Comparison of ENCODE assay signal across 21 cellular contexts in the genomic region with DNA sequence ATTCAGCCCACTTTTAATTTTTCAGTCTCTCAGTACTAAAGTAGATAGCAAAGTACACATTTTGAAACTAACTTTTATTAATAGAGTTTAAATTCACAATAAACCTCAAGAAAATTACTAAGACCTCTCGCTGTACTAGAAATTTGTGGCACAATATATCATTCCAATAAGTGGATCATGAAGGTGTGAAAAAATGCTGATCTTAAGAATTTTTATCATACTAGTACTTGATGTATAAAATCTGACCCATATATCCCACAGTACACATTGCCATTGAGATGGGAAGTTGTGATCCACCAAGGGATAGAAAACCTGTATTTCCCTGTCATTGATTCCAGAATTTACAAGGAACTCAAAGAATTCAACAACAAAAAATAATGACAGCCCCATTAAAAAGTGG.
DNase-seq lines count a peak whose midpoint lies in the region; ATAC-seq, FAIRE-seq and TF ChIP-seq lines count a peak whose summit lies in the region.
"Had no signal": no experiment of that assay in that cellular context is flagged by ENCODE, and none has a peak within 500 bp of the region (broad histone marks: within the 10 kb centered on the region; RNA-seq: fewer than 3 reads in every experiment).

No MANE protein-coding gene starts in this region.

- no peak for TF ChIP-seq RAD21 in HepG2 (CRISPR knock-in tag; IDR thresholded peaks at IDR 0.05)
- no peak for TF ChIP-seq RAD21 in K562 (CRISPR knock-in tag; conservative IDR thresholded peaks at IDR 0.05 in 1 of 2, IDR thresholded peaks at IDR 0.05 in 1 of 2)

- BruUV-seq in HepG2 (replicated peaks; lab: Mats Ljungman, UMichigan) (no TSS peak), K562 (replicated peaks; lab: Mats Ljungman, UMichigan) (no TSS peak)

- FAIRE-seq in HepG2 (lab: Jason Lieb, UNC) (no peak), K562 (lab: Jason Lieb, UNC) (no peak)
- FAIRE-seq: D721Med, G401.6, GM12891 had no signal

- H2AFZ ChIP-seq in HepG2 (ENCODE audit: low read length) (no peak overlapping the region), K562 (ENCODE audit: low read depth, low read length) (no peak overlapping the region), parathyroid adenoma (no peak overlapping the region)

- H3K4me1 ChIP-seq in HepG2 (ENCODE audit: insufficient read depth, low read length): no peaks in the 10 kb centered on the region
- no peaks in the 10 kb centered on the region for H3K4me1 ChIP-seq in right lobe of liver
- H3K4me1 ChIP-seq in K562 (replicated peaks in 1 of 2; ENCODE audit: control insufficient read depth in 2 of 2, insufficient read depth in 2 of 2, low read length in 2 of 2): no peaks in the 10 kb centered on the region
- H3K4me1 ChIP-seq in parathyroid adenoma: peaks cover 27% of the 10 kb centered on the region
- H3K4me1 ChIP-seq: BE2C had no signal

- H3K9me1 ChIP-seq in K562 (ENCODE audit: control insufficient read depth, insufficient read depth, low read length): no peaks in the 10 kb centered on the region

- peaks cover 31 to 42% of the 10 kb centered on the region in 2 experiments for H3K36me3 ChIP-seq in HepG2 (replicated peaks in 1 of 2; ENCODE audit: control insufficient read depth in 1 of 2, insufficient read depth in 2 of 2, low read length in 2 of 2)
- H3K36me3 ChIP-seq in right lobe of liver: no peaks in the 10 kb centered on the region
- H3K36me3 ChIP-seq in K562 (ENCODE audit: control insufficient read depth, insufficient read depth, low read length): no peaks in the 10 kb centered on the region
- no peaks in the 10 kb centered on the region for H3K36me3 ChIP-seq in parathyroid adenoma (ENCODE audit: control insufficient read depth, insufficient read depth, low read length)
- H3K36me3 ChIP-seq: BE2C, BLaER1 had no signal

- no peak overlapping the region for H3K4me3 ChIP-seq in HepG2 (replicated peaks in 1 of 3; ENCODE audit: insufficient read depth in 1 of 3, low read depth in 2 of 3, low read length in 3 of 3)
- H3K4me3 ChIP-seq in right lobe of liver: no peak overlapping the region
- H3K4me3 ChIP-seq in K562: no peak overlapping the region
- H3K4me3 ChIP-seq in parathyroid adenoma (ENCODE audit: low read depth, low read length): no peak overlapping the region
- H3K4me3 ChIP-seq: BLaER1 had no signal

- H3K79me2 ChIP-seq in HepG2 (ENCODE audit: insufficient read depth, low read length): no peaks in the 10 kb centered on the region
- no peaks in the 10 kb centered on the region for H3K79me2 ChIP-seq in K562 (ENCODE audit: control insufficient read depth, insufficient read depth, low read length)
- H3K79me2 ChIP-seq in parathyroid adenoma: no peaks in the 10 kb centered on the region

- H3K9me3 ChIP-seq in HepG2 (ENCODE audit: low read length) (no peaks in the 10 kb centered on the region), right lobe of liver (no peaks in the 10 kb centered on the region), K562 (replicated peaks; ENCODE audit: control insufficient read depth, insufficient read depth, low read depth, low read length) (no peaks in the 10 kb centered on the region), parathyroid adenoma (ENCODE audit: control insufficient read depth, low read length) (no peaks in the 10 kb centered on the region)
- H3K9me3 ChIP-seq: BE2C, BLaER1, Caco-2 had no signal

- TF ChIP-seq POLR2A in HepG2 (IDR thresholded peaks at IDR 0.05; ENCODE audit: insufficient read depth in 1 of 2, low read depth in 2 of 2, low read length in 2 of 2) (no peak), right lobe of liver (IDR thresholded peaks at IDR 0.05) (no peak), K562 (conservative IDR thresholded peaks at IDR 0.05) (no peak)

- WGBS in HepG2 (ENCODE audit: low lambda C conversion rate): 97% methylated on average over 1 of the region's 1 CpG
- WGBS in right lobe of liver (ENCODE audit: insufficient coverage, low coverage, low lambda C conversion rate, missing lambda C conversion rate): 82% methylated on average over 1 of the region's 1 CpG
- 0% methylated on average over 1 of the region's 1 CpG for WGBS in K562 (ENCODE audit: insufficient coverage, low coverage, missing lambda C conversion rate)

- H3K4me2 ChIP-seq in HepG2 (ENCODE audit: low read depth, low read length) (no peak overlapping the region), K562 (ENCODE audit: insufficient read depth, low read length) (no peak overlapping the region), parathyroid adenoma (ENCODE audit: low read length) (no peak overlapping the region)
- H3K4me2 ChIP-seq: BLaER1 had no signal

- intact Hi-C loops in HepG2 (cut with micrococcal nuclease; ENCODE audit: unreplicated experiment): no loop called here
- intact Hi-C loops in right lobe of liver (cut with DNase I): no loop called here
- intact Hi-C loops in K562 (cut with micrococcal nuclease): no loop called here

- H3K27ac ChIP-seq in HepG2 (ENCODE audit: extremely low read length, insufficient read depth, low read length): no peak overlapping the region
- no peak overlapping the region for H3K27ac ChIP-seq in right lobe of liver
- H3K27ac ChIP-seq in K562 (ENCODE audit: extremely low read depth, low read depth, low read length): no peak overlapping the region
- H3K27ac ChIP-seq in parathyroid adenoma: peak overlapping the region; percentile 85
- H3K27ac ChIP-seq: 22Rv1, BLaER1 had no signal

- DNase-seq in HepG2 (ENCODE audit: low spot score) (no peak), right lobe of liver (no peak), K562 (ENCODE audit: extremely low read depth in 1 of 4, low spot score in 3 of 4) (no peak), GM19240 (ENCODE audit: insufficient read length, low spot score) (no peak), NCI-H524 treated with DMSO at 0.1 percent for 48 hours (lab: John Stamatoyannopoulos, UW) (no peak)
- DNase-seq: ACHN; BE2C; C1 segment of cervical spinal cord; Caco-2; Calu3; CD4-positive, CD25-positive, alpha-beta regulatory T cell; CD8-positive, alpha-beta T cell; DMS79 treated with DMSO at 0.1 percent for 48 hours; GF-D8 had no signal

- in situ Hi-C loops in HepG2 (cut with HindIII; ENCODE audit: extremely low pct_ligation_motif_present, low pct_unique_long_range_greater_than_20kb) (loop anchor here (5.0 kb wide), 1 partner anchor 205 kb away; no protein-coding TSS in a partner anchor), K562 (cut with MboI) (no loop called here)

- H3K9ac ChIP-seq in HepG2 (ENCODE audit: insufficient read depth, low read depth, low read length) (no peak overlapping the region), K562 (ENCODE audit: insufficient read depth in 1 of 2, low read depth in 2 of 2, low read length in 2 of 2) (no peak overlapping the region), parathyroid adenoma (no peak overlapping the region)
- H3K9ac ChIP-seq: BLaER1 had no signal

- CTCF ChIA-PET in HepG2 (lab: Yijun Ruan, JAX; ENCODE audit: low intra/inter-chr PET ratio, low total read pairs) (no interaction called here), K562 (lab: Yijun Ruan, JAX; ENCODE audit: low intra/inter-chr PET ratio) (no interaction called here)

- ATAC-seq in HepG2 (no peak), right lobe of liver (no peak), K562 (no peak), GM21737 (IDR thresholded peaks at IDR 0.05; ENCODE audit: unreplicated experiment) (no peak)
- ATAC-seq: CD8-positive, alpha-beta T cell had no signal

- TF ChIP-seq EP300 in HepG2 (IDR thresholded peaks at IDR 0.05; ENCODE audit: low read depth in 2 of 2, low read length in 2 of 2): no peak
- no peak for TF ChIP-seq EP300 in HepG2 (CRISPR knock-in tag; IDR thresholded peaks at IDR 0.05; ENCODE audit: borderline replicate concordance)
- no peak for TF ChIP-seq EP300 in K562 (IDR thresholded peaks at IDR 0.05; ENCODE audit: low read length)

- H4K20me1 ChIP-seq in HepG2 (ENCODE audit: insufficient read depth, low read length) (no peaks in the 10 kb centered on the region), K562 (replicated peaks; ENCODE audit: control insufficient read depth, insufficient read depth, low read length) (no peaks in the 10 kb centered on the region)
- H4K20me1 ChIP-seq: BLaER1 had no signal

- H3K27me3 ChIP-seq in HepG2 (ENCODE audit: control insufficient read depth in 1 of 2, insufficient read depth in 2 of 2, low read length in 2 of 2): no peaks in the 10 kb centered on the region
- no peaks in the 10 kb centered on the region for H3K27me3 ChIP-seq in right lobe of liver
- no peaks in the 10 kb centered on the region for H3K27me3 ChIP-seq in K562 (ENCODE audit: control insufficient read depth in 2 of 2, insufficient read depth in 2 of 2, low read length in 2 of 2)
- H3K27me3 ChIP-seq in parathyroid adenoma (ENCODE audit: control insufficient read depth, insufficient read depth, low read length): no peaks in the 10 kb centered on the region
- H3K27me3 ChIP-seq: BE2C, BLaER1 had no signal

- POLR2A ChIA-PET in HepG2 (lab: Yijun Ruan, JAX): no interaction called here
- POLR2A ChIA-PET in K562 (lab: Yijun Ruan, JAX): no interaction called here

- TF ChIP-seq CTCF in HepG2 (CRISPR knock-in tag; IDR thresholded peaks at IDR 0.05): no peak
- TF ChIP-seq CTCF in right lobe of liver (IDR thresholded peaks at IDR 0.05): no peak
- no peak for TF ChIP-seq CTCF in K562 (IDR thresholded peaks at IDR 0.05 in 2 of 3, conservative IDR thresholded peaks at IDR 0.05 in 1 of 3; ENCODE audit: insufficient read depth in 2 of 3, low read depth in 1 of 3, low read length in 3 of 3)
- TF ChIP-seq CTCF in parathyroid adenoma (IDR thresholded peaks at IDR 0.05): no peak

TF ChIP-seq in K562, 482 proteins besides CTCF, POLR2A, EP300 and RAD21 (continues in another document):
- TF ChIP-seq, protein P1, sequence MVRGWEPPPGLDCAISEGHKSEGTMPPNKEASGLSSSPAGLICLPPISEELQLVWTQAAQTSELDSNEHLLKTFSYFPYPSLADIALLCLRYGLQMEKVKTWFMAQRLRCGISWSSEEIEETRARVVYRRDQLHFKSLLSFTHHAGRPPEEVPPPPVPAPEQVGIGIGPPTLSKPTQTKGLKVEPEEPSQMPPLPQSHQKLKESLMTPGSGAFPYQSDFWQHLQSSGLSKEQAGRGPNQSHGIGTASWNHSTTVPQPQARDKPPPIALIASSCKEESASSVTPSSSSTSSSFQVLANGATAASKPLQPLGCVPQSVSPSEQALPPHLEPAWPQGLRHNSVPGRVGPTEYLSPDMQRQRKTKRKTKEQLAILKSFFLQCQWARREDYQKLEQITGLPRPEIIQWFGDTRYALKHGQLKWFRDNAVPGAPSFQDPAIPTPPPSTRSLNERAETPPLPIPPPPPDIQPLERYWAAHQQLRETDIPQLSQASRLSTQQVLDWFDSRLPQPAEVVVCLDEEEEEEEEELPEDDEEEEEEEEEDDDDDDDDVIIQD (CRISPR knock-in tag; IDR thresholded peaks at IDR 0.05): no peak
- TF ChIP-seq KLF1 (tag; IDR thresholded peaks at IDR 0.05): no peak
- TF ChIP-seq ZNF311 (CRISPR knock-in tag; IDR thresholded peaks at IDR 0.05): no peak
- TF ChIP-seq C11orf30 (IDR thresholded peaks at IDR 0.05; ENCODE audit: low read depth): 0 out of 2 replicates have a peak, but pooled peaks have one; percentile 16
- TF ChIP-seq HDAC1 (IDR thresholded peaks at IDR 0.05): no peak

Comparison
In these comparisons a context has a peak if more than half of its experiments do, and no peak if none do; other contexts are left out.
1. Of the 241 proteins assayed by ChIP-seq in both HepG2 and K562: peak only in HepG2: MAFF and MAFK; only in K562: none; in both: none; in neither: 239.